In genomic region chr4:186765138-186765537, GRCh38 we compare ENCODE assay signal across 10 cellular contexts. TPM values are rescaled to one million over a fixed set of nuclear protein-coding genes. Genes with fewer than 3 reads are reported as not detected.
DNase-seq lines count a peak whose midpoint lies in the region; ATAC-seq, FAIRE-seq and TF ChIP-seq lines count a peak whose summit lies in the region.
"Had no signal": no experiment of that assay in that cellular context is flagged by ENCODE, and none has a peak within 500 bp of the region (broad histone marks: within the 10 kb centered on the region; RNA-seq: fewer than 3 reads in every experiment).

No MANE protein-coding gene starts in this region.

- no peak for TF ChIP-seq CTCF in K562 (IDR thresholded peaks at IDR 0.05 in 2 of 3, conservative IDR thresholded peaks at IDR 0.05 in 1 of 3; ENCODE audit: insufficient read depth in 2 of 3, low read depth in 1 of 3, low read length in 3 of 3)
- TF ChIP-seq CTCF in right lobe of liver (IDR thresholded peaks at IDR 0.05), result no peak

- peak overlapping the region; percentile 62 for H3K4me2 ChIP-seq in K562 (ENCODE audit: insufficient read depth, low read length)

- ATAC-seq in K562 (peak; percentile 97), right lobe of liver (peak; percentile 26 to 59 (median 32)), GM18861 (IDR thresholded peaks at IDR 0.05; ENCODE audit: unreplicated experiment) (no peak)
- ATAC-seq in stimulated activated naive CD8-positive, alpha-beta T cell treated with anti-CD3 and anti-CD28 coated beads, Interleukin-15, Interleukin-2, amounts not matched to agents 100 U/mL and 50 U/mL, for 24 hours, result no peak
- ATAC-seq in activated CD8-positive, alpha-beta T cell treated with anti-CD3 and anti-CD28 coated beads, Interleukin-2, amount 10 ng/mL, durations not matched to agents 7 days and 5 days, result no peak

- no peaks in the 10 kb centered on the region for H3K36me3 Mint-ChIP-seq in activated CD8-positive, alpha-beta T cell treated with anti-CD3 and anti-CD28 coated beads, Interleukin-2, amount 10 ng/mL, durations not matched to agents 7 days and 5 days (ENCODE audit: low read depth)

- H3K79me2 ChIP-seq in K562 (ENCODE audit: control insufficient read depth, insufficient read depth, low read length), result peaks cover 25% of the 10 kb centered on the region

- H3K9me1 ChIP-seq in K562 (ENCODE audit: control insufficient read depth, insufficient read depth, low read length), result no peaks in the 10 kb centered on the region

- H3K9me3 Mint-ChIP-seq in activated CD8-positive, alpha-beta T cell treated with anti-CD3 and anti-CD28 coated beads, Interleukin-2, amount 10 ng/mL, durations not matched to agents 7 days and 5 days (ENCODE audit: insufficient read depth), result peaks cover 15% of the 10 kb centered on the region

- TF ChIP-seq EP300 in K562 (IDR thresholded peaks at IDR 0.05; ENCODE audit: low read length), result peak; percentile 12; the same call in 1 of the 2 replicates

- no peak for TF ChIP-seq POLR2A in K562 (conservative IDR thresholded peaks at IDR 0.05)
- peak; percentile 40 for TF ChIP-seq POLR2A in right lobe of liver (IDR thresholded peaks at IDR 0.05)

- H2AFZ ChIP-seq in K562 (ENCODE audit: low read depth, low read length), result peak overlapping the region; percentile 75

- H4K20me1 ChIP-seq in K562 (replicated peaks; ENCODE audit: control insufficient read depth, insufficient read depth, low read length), result no peaks in the 10 kb centered on the region

- intact Hi-C loops in K562 (cut with micrococcal nuclease), result loop anchor here (2.0 kb wide), 1 partner anchor 80 kb away; no protein-coding TSS in a partner anchor
- intact Hi-C loops in right lobe of liver (cut with DNase I), result no loop called here

- in situ Hi-C loops in K562 (cut with MboI), result no loop called here

- H3K27ac Mint-ChIP-seq in activated CD8-positive, alpha-beta T cell treated with anti-CD3 and anti-CD28 coated beads, Interleukin-2, amount 10 ng/mL, durations not matched to agents 7 days and 5 days, result no peak overlapping the region

- no peak overlapping the region for H3K4me3 Mint-ChIP-seq in activated CD8-positive, alpha-beta T cell treated with anti-CD3 and anti-CD28 coated beads, Interleukin-2, amount 10 ng/mL, durations not matched to agents 7 days and 5 days

- H3K4me1 Mint-ChIP-seq in activated CD8-positive, alpha-beta T cell treated with anti-CD3 and anti-CD28 coated beads, Interleukin-2, amount 10 ng/mL, durations not matched to agents 7 days and 5 days (ENCODE audit: low read depth), result no peaks in the 10 kb centered on the region

- H3K9me3 ChIP-seq in K562 (replicated peaks; ENCODE audit: control insufficient read depth, insufficient read depth, low read depth, low read length) (no peaks in the 10 kb centered on the region), right lobe of liver (no peaks in the 10 kb centered on the region)
- H3K9me3 ChIP-seq: pancreas had no signal

- DNase-seq in COLO829 (ENCODE audit: low spot score) (peak; percentile 81), LHCN-M2 (ENCODE audit: low read depth) (peak; percentile 95), K562 (ENCODE audit: extremely low read depth in 1 of 4, low spot score in 3 of 4) (peak; percentile 55 to 77 (median 60)), right lobe of liver (no peak), iPS-NIHi11 (ENCODE audit: low spot score) (no peak)
- no peak for DNase-seq in stimulated activated naive CD8-positive, alpha-beta T cell treated with anti-CD3 and anti-CD28 coated beads, Interleukin-15, Interleukin-2, amounts not matched to agents 100 U/mL and 50 U/mL, for 24 hours
- DNase-seq in activated CD8-positive, alpha-beta T cell treated with anti-CD3 and anti-CD28 coated beads, Interleukin-2, amount 10 ng/mL, durations not matched to agents 7 days and 5 days, result no peak
- DNase-seq: caudate nucleus had no signal

- H3K27me3 ChIP-seq in K562 (ENCODE audit: control insufficient read depth in 2 of 2, insufficient read depth in 2 of 2, low read length in 2 of 2) (no peaks in the 10 kb centered on the region), right lobe of liver (no peaks in the 10 kb centered on the region)
- H3K27me3 ChIP-seq: pancreas had no signal

- H3K27ac ChIP-seq in K562 (ENCODE audit: extremely low read depth, low read depth, low read length), result peak overlapping the region; percentile 38
- peak overlapping the region in 1 of 3 donors; percentile 52 for H3K27ac ChIP-seq in right lobe of liver
- H3K27ac ChIP-seq: pancreas had no signal

- H3K4me1 ChIP-seq in K562 (replicated peaks in 1 of 2; ENCODE audit: control insufficient read depth in 2 of 2, insufficient read depth in 2 of 2, low read length in 2 of 2) (peaks cover 3 to 10% of the 10 kb centered on the region in 2 experiments; a peak in 3 of 5 replicates), right lobe of liver (peaks cover 0 to 7% (median 0%) of the 10 kb centered on the region in 4 donors)
- H3K4me1 ChIP-seq: pancreas had no signal

- CTCF ChIA-PET in K562 (lab: Yijun Ruan, JAX; ENCODE audit: low intra/inter-chr PET ratio), result no interaction called here
- CTCF ChIA-PET in activated CD8-positive, alpha-beta T cell treated with anti-CD3 and anti-CD28 coated beads, Interleukin-2, amount 10 ng/mL, durations not matched to agents 7 days and 5 days (lab: Charles Lee), result no interaction called here

- FAIRE-seq in K562 (lab: Jason Lieb, UNC), result peak; percentile 88
- FAIRE-seq: pancreas had no signal

- H3K27me3 Mint-ChIP-seq in activated CD8-positive, alpha-beta T cell treated with anti-CD3 and anti-CD28 coated beads, Interleukin-2, amount 10 ng/mL, durations not matched to agents 7 days and 5 days (ENCODE audit: low read depth), result no peaks in the 10 kb centered on the region

- no TSS peak for BruUV-seq in K562 (replicated peaks; lab: Mats Ljungman, UMichigan)

- H3K9ac ChIP-seq in K562 (ENCODE audit: insufficient read depth in 1 of 2, low read depth in 2 of 2, low read length in 2 of 2), result no peak overlapping the region

- no peaks in the 10 kb centered on the region for H3K36me3 ChIP-seq in K562 (ENCODE audit: control insufficient read depth, insufficient read depth, low read length)
- H3K36me3 ChIP-seq in right lobe of liver, result no peaks in the 10 kb centered on the region
- H3K36me3 ChIP-seq: pancreas had no signal

- POLR2A ChIA-PET in K562 (lab: Yijun Ruan, JAX), result interaction anchor here (1.1 kb wide), 1 partner anchor 16 kb away, joined by 3 read pairs; no protein-coding TSS in a partner anchor
- POLR2A ChIA-PET in activated CD8-positive, alpha-beta T cell treated with anti-CD3 and anti-CD28 coated beads, Interleukin-2, amount 10 ng/mL, durations not matched to agents 7 days and 5 days (lab: Charles Lee), result no interaction called here

- H3K4me3 ChIP-seq in K562 (no peak overlapping the region), right lobe of liver (no peak overlapping the region)
- H3K4me3 ChIP-seq: pancreas had no signal

- 15% methylated on average over 9 of the region's 9 CpGs for WGBS in K562 (ENCODE audit: insufficient coverage, low coverage, missing lambda C conversion rate)
- WGBS in right lobe of liver (ENCODE audit: insufficient coverage, low coverage, low lambda C conversion rate, missing lambda C conversion rate), result 58% methylated on average over 6 of the region's 9 CpGs

- no peak for TF ChIP-seq RAD21 in K562 (CRISPR knock-in tag; conservative IDR thresholded peaks at IDR 0.05 in 1 of 2, IDR thresholded peaks at IDR 0.05 in 1 of 2)

TF ChIP-seq in K562, 482 proteins besides CTCF, POLR2A, EP300 and RAD21 (continues in another document):
- TF ChIP-seq CEBPB (tag; IDR thresholded peaks at IDR 0.05) (no peak), ZBTB7A (IDR thresholded peaks at IDR 0.05; ENCODE audit: borderline replicate concordance, control insufficient read depth, low read depth, low read length) (no peak), HES1 (IDR thresholded peaks at IDR 0.05; ENCODE audit: low read depth) (no peak), SPI1 (IDR thresholded peaks at IDR 0.05; ENCODE audit: borderline replicate concordance, low read depth, low read length) (peak; percentile 64; the same call in 1 of the 2 replicates), DPF2 (IDR thresholded peaks at IDR 0.05) (0 out of 2 replicates have a peak, but pooled peaks have one; percentile 12), HNRNPK (IDR thresholded peaks at IDR 0.05; ENCODE audit: low read depth, low read length, poor library complexity, severe bottlenecking) (no peak), TCF7 (IDR thresholded peaks at IDR 0.05; ENCODE audit: borderline replicate concordance) (no peak), RBFOX2 (IDR thresholded peaks at IDR 0.05; ENCODE audit: low read depth, low read length) (0 out of 2 replicates have a peak, but pooled peaks have one; percentile 20), CREM (IDR thresholded peaks at IDR 0.05; ENCODE audit: low read depth) (0 out of 2 replicates have a peak, but pooled peaks have one; percentile 23)

RNA-seq across cellular contexts. Expression of gene FAT1, which starts 41.5 kb away (rescaled TPM):
- total RNA-seq in LHCN-M2 (2014; rRNA removed) (269 and 277 TPM in 2 replicates), K562 (2014; rRNA removed) (22.8 and 23.3 TPM in 2 replicates), K562 (2014; rRNA removed; fragmentation: Illumina TruSeq; extraction: Trizol) (21.4 and 25.5 TPM in 2 replicates), K562 (2015; rRNA removed; fragmentation: Illumina TruSeq; extraction: Trizol) (36.0 and 38.4 TPM in 2 replicates), K562 (2021) (30.0 and 31.4 TPM in 2 replicates), right lobe of liver (100 to 1,000 TPM in 2 of 6 experiments, 10 to 100 TPM in 4; 32.9 to 173 (median 69.7) TPM)
- 114 TPM for polyA plus RNA-seq in LHCN-M2 (2012)
- total RNA-seq in K562 (2011; cell fraction: chromatin; rRNA removed; ENCODE audit: low replicate concordance), result 34.3 and 56.3 TPM in 2 replicates
- 21.5 and 28.3 TPM in 2 replicates for total RNA-seq in K562 (2011; cell fraction: nucleolus; rRNA removed)
- total RNA-seq in K562 (2011; cell fraction: nucleoplasm; rRNA removed), result 26.8 and 46.9 TPM in 2 replicates
- polyA plus RNA-seq in K562 (2011; rRNA removed) (12.2 and 13.9 TPM in 2 replicates), K562 (2014; fragmentation: Illumina TruSeq; extraction: Trizol) (19.3 and 24.9 TPM in 2 replicates), K562 (2014; fragmentation: Nextera tagmentation; extraction: Ambion mirVana) (1 to 10 TPM; 6.0 to 8.3 TPM), K562 (2014; rRNA removed) (9.3 and 12.2 TPM in 2 replicates)
- polyA plus RNA-seq in K562 (2011; cell fraction: cytosol; rRNA removed), result 11.8 and 14.6 TPM in 2 replicates
- polyA plus RNA-seq in K562 (2011; cell fraction: nucleus; rRNA removed), result 18.0 and 35.1 TPM in 2 replicates
- 14.4 and 20.2 TPM in 2 replicates for polyA plus RNA-seq in K562 (2012)
- polyA minus RNA-seq in K562 (2011; rRNA and poly(A)+ RNA removed), result 100 and 106 TPM in 2 replicates
- polyA minus RNA-seq in K562 (2011; cell fraction: cytosol; rRNA and poly(A)+ RNA removed), result 40.0 and 46.9 TPM in 2 replicates
- 23.8 and 27.2 TPM in 2 replicates for polyA minus RNA-seq in K562 (2011; cell fraction: nucleus; rRNA and poly(A)+ RNA removed)
- not detected for total RNA-seq in activated CD8-positive, alpha-beta T cell treated with anti-CD3 and anti-CD28 coated beads, Interleukin-2, amount 10 ng/mL, durations not matched to agents 7 days and 5 days

Comparison
In these comparisons a context has a peak if more than half of its experiments do, and no peak if none do; other contexts are left out.
1. DNase-seq: peak in COLO829 (single experiment), LHCN-M2 (single experiment) and K562 (4 of 4); none in right lobe of liver (0 of 3), stimulated activated naive CD8-positive, alpha-beta T cell treated with anti-CD3 and anti-CD28 coated beads, Interleukin-15, Interleukin-2, amounts not matched to agents 100 U/mL and 50 U/mL, for 24 hours (single experiment), activated CD8-positive, alpha-beta T cell treated with anti-CD3 and anti-CD28 coated beads, Interleukin-2, amount 10 ng/mL, durations not matched to agents 7 days and 5 days (single experiment) and iPS-NIHi11 (single experiment).
2. ATAC-seq: peak in K562 (single experiment) and right lobe of liver (4 of 4); none in stimulated activated naive CD8-positive, alpha-beta T cell treated with anti-CD3 and anti-CD28 coated beads, Interleukin-15, Interleukin-2, amounts not matched to agents 100 U/mL and 50 U/mL, for 24 hours (single experiment), GM18861 (single experiment) and activated CD8-positive, alpha-beta T cell treated with anti-CD3 and anti-CD28 coated beads, Interleukin-2, amount 10 ng/mL, durations not matched to agents 7 days and 5 days (single experiment).
3. RNA of gene FAT1, which starts 41.5 kb away (total RNA-seq): 269 to 277 TPM in LHCN-M2, 32.9 to 173 TPM in right lobe of liver and 21.4 to 56.3 TPM in K562; not detected in activated CD8-positive, alpha-beta T cell treated with anti-CD3 and anti-CD28 coated beads, Interleukin-2, amount 10 ng/mL, durations not matched to agents 7 days and 5 days; every median in the first group is over 10 times any median in the second.